Comparison of ENCODE assay signal across 9 cellular contexts in genomic region chr1:156319664-156320063, GRCh38. TPM values are rescaled to one million over a fixed set of nuclear protein-coding genes. Genes with fewer than 3 reads are reported as not detected.
DNase-seq lines count a peak whose midpoint lies in the region; ATAC-seq, FAIRE-seq and TF ChIP-seq lines count a peak whose summit lies in the region.
"Had no signal": no experiment of that assay in that cellular context is flagged by ENCODE, and none has a peak within 500 bp of the region (broad histone marks: within the 10 kb centered on the region; RNA-seq: fewer than 3 reads in every experiment).

No MANE protein-coding gene starts in this region.

- no peak overlapping the region for H2AFZ ChIP-seq in HepG2 (ENCODE audit: low read length)

- no peak overlapping the region for H3K4me2 ChIP-seq in HepG2 (ENCODE audit: low read depth, low read length)

- peaks cover 89% of the 10 kb centered on the region for H3K36me3 Mint-ChIP-seq in CD4-positive, alpha-beta T cell (ENCODE audit: low read depth)

- CTCF ChIA-PET in CD4-positive, alpha-beta T cell (lab: Charles Lee), result interaction anchor here (1.0 to 1.1 kb wide), 2 partner anchors 14 to 95 kb away, joined by 3 read pairs; no protein-coding TSS in a partner anchor
- CTCF ChIA-PET in HepG2 (lab: Yijun Ruan, JAX; ENCODE audit: low intra/inter-chr PET ratio, low total read pairs), result interaction anchor here (0.7 kb wide), 1 partner anchor 173 kb away, joined by 3 read pairs; no protein-coding TSS in a partner anchor

- H3K27ac Mint-ChIP-seq in CD4-positive, alpha-beta T cell, result no peak overlapping the region

- TF ChIP-seq RAD21 in HepG2 (CRISPR knock-in tag; IDR thresholded peaks at IDR 0.05), result no peak

- no peak overlapping the region for H3K4me3 Mint-ChIP-seq in CD4-positive, alpha-beta T cell

- no peak overlapping the region for H3K27ac ChIP-seq in CD4-positive, alpha-beta T cell (ENCODE audit: low read depth, low read length)
- H3K27ac ChIP-seq in adrenal gland, result no peak overlapping the region
- no peak overlapping the region for H3K27ac ChIP-seq in HepG2 (ENCODE audit: extremely low read length, insufficient read depth, low read length)

- POLR2A ChIA-PET in CD4-positive, alpha-beta T cell (lab: Charles Lee), result interaction anchor here (1.1 kb wide), 1 partner anchor 37 kb away, joined by 3 read pairs; the partner anchor contains the start of gene SMG5
- POLR2A ChIA-PET in HepG2 (lab: Yijun Ruan, JAX), result interaction anchor here (1.0 to 1.1 kb wide), 2 partner anchors 14 to 37 kb away, joined by 3 to 6 read pairs; partner anchors contain the start of gene SMG5

- no peaks in the 10 kb centered on the region for H3K9me3 ChIP-seq in CD4-positive, alpha-beta T cell (ENCODE audit: control insufficient read depth, low read length)
- H3K9me3 ChIP-seq in adrenal gland (replicated peaks in 1 of 3) (no peaks in the 10 kb centered on the region), HepG2 (ENCODE audit: low read length) (no peaks in the 10 kb centered on the region)

- H3K9ac ChIP-seq in HepG2 (ENCODE audit: insufficient read depth, low read depth, low read length), result no peak overlapping the region

- TF ChIP-seq POLR2A in adrenal gland (IDR thresholded peaks at IDR 0.05) (no peak), HepG2 (IDR thresholded peaks at IDR 0.05; ENCODE audit: insufficient read depth in 1 of 2, low read depth in 2 of 2, low read length in 2 of 2) (no peak), H54 (IDR thresholded peaks at IDR 0.05; ENCODE audit: low read depth, low read length) (no peak)

- H4K20me1 ChIP-seq in HepG2 (ENCODE audit: insufficient read depth, low read length), result peaks cover 4% of the 10 kb centered on the region; the same call in 1 of the 2 replicates

- H3K27me3 Mint-ChIP-seq in CD4-positive, alpha-beta T cell, result no peaks in the 10 kb centered on the region

- H3K4me1 Mint-ChIP-seq in CD4-positive, alpha-beta T cell (ENCODE audit: low read depth), result no peaks in the 10 kb centered on the region

- 56 to 75% (median 70%) methylated on average over 1 of the region's 1 CpG for WGBS in adrenal gland, 4 donors
- WGBS in HepG2 (ENCODE audit: low lambda C conversion rate), result 95% methylated on average over 1 of the region's 1 CpG

- H3K9me3 Mint-ChIP-seq in CD4-positive, alpha-beta T cell, result no peaks in the 10 kb centered on the region

- no peaks in the 10 kb centered on the region for H3K27me3 ChIP-seq in CD4-positive, alpha-beta T cell (ENCODE audit: control insufficient read depth, insufficient read depth, low read length)
- H3K27me3 ChIP-seq in adrenal gland (no peaks in the 10 kb centered on the region), HepG2 (ENCODE audit: control insufficient read depth in 1 of 2, insufficient read depth in 2 of 2, low read length in 2 of 2) (no peaks in the 10 kb centered on the region)

- BruUV-seq in HepG2 (replicated peaks; lab: Mats Ljungman, UMichigan), result no TSS peak

- no peaks in the 10 kb centered on the region for H3K4me1 ChIP-seq in adrenal gland (replicated peaks in 1 of 2)
- H3K4me1 ChIP-seq in HepG2 (ENCODE audit: insufficient read depth, low read length), result no peaks in the 10 kb centered on the region

- in situ Hi-C loops in HepG2 (cut with HindIII; ENCODE audit: extremely low pct_ligation_motif_present, low pct_unique_long_range_greater_than_20kb), result no loop called here

- peaks cover 0 to 99% of the 10 kb centered on the region in 2 donors for H3K36me3 ChIP-seq in adrenal gland (replicated peaks in 1 of 2)
- peaks cover 32 to 81% of the 10 kb centered on the region in 2 experiments for H3K36me3 ChIP-seq in HepG2 (replicated peaks in 1 of 2; ENCODE audit: control insufficient read depth in 1 of 2, insufficient read depth in 2 of 2, low read length in 2 of 2)

- TF ChIP-seq CTCF in CD4-positive, alpha-beta T cell (IDR thresholded peaks at IDR 0.05), result peak; percentile 56
- TF ChIP-seq CTCF in HFF-Myc (IDR thresholded peaks at IDR 0.05; ENCODE audit: low read depth, low read length, missing control alignments), result peak; percentile 48
- peak; percentile 26 to 61 (median 44) for TF ChIP-seq CTCF in adrenal gland (IDR thresholded peaks at IDR 0.05)
- TF ChIP-seq CTCF in HepG2 (CRISPR knock-in tag; IDR thresholded peaks at IDR 0.05), result peak; percentile 40; the same call in 1 of the 2 replicates

- no peak for TF ChIP-seq EP300 in HepG2 (IDR thresholded peaks at IDR 0.05; ENCODE audit: low read depth in 2 of 2, low read length in 2 of 2)
- no peak for TF ChIP-seq EP300 in HepG2 (CRISPR knock-in tag; IDR thresholded peaks at IDR 0.05; ENCODE audit: borderline replicate concordance)

- no peak for ATAC-seq in CD4-positive, alpha-beta T cell (ENCODE audit: poor library complexity)
- ATAC-seq in HepG2 (0 out of 3 replicates have a peak, but pooled peaks have one; percentile 30), GM19452 (IDR thresholded peaks at IDR 0.05; ENCODE audit: unreplicated experiment) (no peak)

- FAIRE-seq in HepG2 (lab: Jason Lieb, UNC) (no peak), H54 (lab: Jason Lieb, UNC) (no peak)
- FAIRE-seq: endometrium had no signal

- peaks cover 2% of the 10 kb centered on the region for H3K79me2 ChIP-seq in HepG2 (ENCODE audit: insufficient read depth, low read length)

- H3K4me3 ChIP-seq in HFF-Myc (replicated peaks; ENCODE audit: low read depth, low read length) (no peak overlapping the region), adrenal gland (no peak overlapping the region), HepG2 (replicated peaks in 1 of 3; ENCODE audit: insufficient read depth in 1 of 3, low read depth in 2 of 3, low read length in 3 of 3) (no peak overlapping the region)

- intact Hi-C loops in CD4-positive, alpha-beta T cell (cut with DNase I, micrococcal nuclease), result loop anchor here (1.0 to 5.0 kb wide), 3 partner anchors 173 to 227 kb away; no protein-coding TSS in a partner anchor
- intact Hi-C loops in adrenal gland (cut with DNase I) (loop anchor here in 1 of 2 donors (10.0 kb wide), 1 partner anchor 165 kb away; the partner anchor contains the start of gene SEMA4A), HepG2 (cut with micrococcal nuclease; ENCODE audit: unreplicated experiment) (no loop called here)

- DNase-seq in CD4-positive, alpha-beta T cell, result no peak
- no peak for DNase-seq in HFF-Myc (ENCODE audit: extremely low read depth, low read depth)
- peak in 1 of 7 donors; percentile 36 for DNase-seq in adrenal gland
- DNase-seq in HepG2 (ENCODE audit: low spot score), result peak; percentile 25
- DNase-seq in H54 (ENCODE audit: insufficient read length, low spot score), result no peak
- no peak for DNase-seq in activated T-cell treated with anti-CD3 and anti-CD28 coated beads, Interleukin-2, amount 50 U/mL, for 48 hours
- no peak for DNase-seq in NOMO-1 treated with DMSO at 0.1 percent for 48 hours (lab: John Stamatoyannopoulos, UW; ENCODE audit: unreplicated experiment)

RNA-seq across cellular contexts. Expression of gene CCT3, which starts 18.4 kb away (rescaled TPM):
- total RNA-seq in CD4-positive, alpha-beta T cell, result 10 to 100 TPM; 49.6 to 50.2 TPM
- 100 to 1,000 TPM; 165 to 327 (median 258) TPM for total RNA-seq in adrenal gland
- polyA plus RNA-seq in adrenal gland, result 100 to 1,000 TPM; 108 to 357 (median 189) TPM
- total RNA-seq in HepG2 (2016; rRNA removed; fragmentation: Illumina TruSeq; extraction: Trizol), result 615 and 870 TPM in 2 replicates
- 207 and 214 TPM in 2 replicates for total RNA-seq in HepG2 (2016; cell fraction: cytosol; rRNA removed; fragmentation: Illumina TruSeq; extraction: Trizol; ENCODE audit: low read depth)
- total RNA-seq in HepG2 (2016; cell fraction: insoluble cytoplasmic fraction; rRNA removed; fragmentation: Illumina TruSeq; extraction: Trizol), result 624 and 897 TPM in 2 replicates
- total RNA-seq in HepG2 (2016; cell fraction: membrane; rRNA removed; fragmentation: Illumina TruSeq; extraction: Trizol), result 301 and 320 TPM in 2 replicates
- total RNA-seq in HepG2 (2016; cell fraction: nucleus; rRNA removed; fragmentation: Illumina TruSeq; extraction: Trizol), result 255 and 260 TPM in 2 replicates
- polyA plus RNA-seq in HepG2 (2011; rRNA removed), result 301 and 319 TPM in 2 replicates
- 366 and 378 TPM in 2 replicates for polyA plus RNA-seq in HepG2 (2011; cell fraction: cytosol; rRNA removed)
- polyA plus RNA-seq in HepG2 (2011; cell fraction: nucleus; rRNA removed), result 96.9 and 114 TPM in 2 replicates
- 221 and 275 TPM in 2 replicates for polyA plus RNA-seq in HepG2 (2012)
- 103 and 105 TPM in 2 replicates for polyA plus RNA-seq in HepG2 (2016; cell fraction: cytosol; fragmentation: Illumina TruSeq; extraction: Trizol; ENCODE audit: low read depth)
- 652 and 701 TPM in 2 replicates for polyA plus RNA-seq in HepG2 (2016; cell fraction: insoluble cytoplasmic fraction; fragmentation: Illumina TruSeq; extraction: Trizol; ENCODE audit: low read depth)
- 159 and 175 TPM in 2 replicates for polyA plus RNA-seq in HepG2 (2016; cell fraction: membrane; fragmentation: Illumina TruSeq; extraction: Trizol; ENCODE audit: low read depth)
- 306 and 309 TPM in 2 replicates for polyA plus RNA-seq in HepG2 (2016; cell fraction: nucleus; fragmentation: Illumina TruSeq; extraction: Trizol; ENCODE audit: insufficient read depth, low read depth)
- polyA minus RNA-seq in HepG2 (2011; rRNA and poly(A)+ RNA removed; ENCODE audit: low replicate concordance), result 227 and 626 TPM in 2 replicates
- polyA minus RNA-seq in HepG2 (2011; cell fraction: cytosol; rRNA and poly(A)+ RNA removed), result 253 and 292 TPM in 2 replicates
- polyA minus RNA-seq in HepG2 (2011; cell fraction: nucleus; rRNA and poly(A)+ RNA removed), result 83.3 and 153 TPM in 2 replicates

RNA-seq across cellular contexts. Expression of gene TSACC, which starts 18.7 kb away (rescaled TPM):
- not detected for total RNA-seq in CD4-positive, alpha-beta T cell
- 1 to 10 TPM in 1 of 8 donors, under 1 TPM in 5, not detected in 2; 0.70 to 3.6 (median 0.80) TPM for total RNA-seq in adrenal gland
- polyA plus RNA-seq in adrenal gland, result 1 to 10 TPM in 2 of 3 donors, not detected in 1; 3.1 to 3.4 TPM
- 1.6 and 2.6 TPM in 2 replicates for total RNA-seq in HepG2 (2016; rRNA removed; fragmentation: Illumina TruSeq; extraction: Trizol)
- 3.1 and 3.2 TPM in 2 replicates for total RNA-seq in HepG2 (2016; cell fraction: cytosol; rRNA removed; fragmentation: Illumina TruSeq; extraction: Trizol; ENCODE audit: low read depth)
- total RNA-seq in HepG2 (2016; cell fraction: insoluble cytoplasmic fraction; rRNA removed; fragmentation: Illumina TruSeq; extraction: Trizol), result 1.7 and 2.4 TPM in 2 replicates
- 1.8 and 4.6 TPM in 2 replicates for total RNA-seq in HepG2 (2016; cell fraction: membrane; rRNA removed; fragmentation: Illumina TruSeq; extraction: Trizol)
- 1.3 and 1.8 TPM in 2 replicates for total RNA-seq in HepG2 (2016; cell fraction: nucleus; rRNA removed; fragmentation: Illumina TruSeq; extraction: Trizol)
- polyA plus RNA-seq in HepG2 (2011; rRNA removed), result 1.5 and 1.6 TPM in 2 replicates
- polyA plus RNA-seq in HepG2 (2011; cell fraction: cytosol; rRNA removed), result 2.1 and 3.4 TPM in 2 replicates
- polyA plus RNA-seq in HepG2 (2011; cell fraction: nucleus; rRNA removed), result 0.64 and 1.1 TPM in 2 replicates
- polyA plus RNA-seq in HepG2 (2012), result 1.0 and 1.6 TPM in 2 replicates
- 3.0 and 3.7 TPM in 2 replicates for polyA plus RNA-seq in HepG2 (2016; cell fraction: cytosol; fragmentation: Illumina TruSeq; extraction: Trizol; ENCODE audit: low read depth)
- polyA plus RNA-seq in HepG2 (2016; cell fraction: insoluble cytoplasmic fraction; fragmentation: Illumina TruSeq; extraction: Trizol; ENCODE audit: low read depth), result 2.9 and 3.8 TPM in 2 replicates
- polyA plus RNA-seq in HepG2 (2016; cell fraction: membrane; fragmentation: Illumina TruSeq; extraction: Trizol; ENCODE audit: low read depth), result 3.6 and 4.2 TPM in 2 replicates
- 1.3 TPM in 1 of 2 replicates, not detected in the other for polyA plus RNA-seq in HepG2 (2016; cell fraction: nucleus; fragmentation: Illumina TruSeq; extraction: Trizol; ENCODE audit: insufficient read depth, low read depth)
- polyA minus RNA-seq in HepG2 (2011; rRNA and poly(A)+ RNA removed; ENCODE audit: low replicate concordance), result 0.88 and 2.1 TPM in 2 replicates
- polyA minus RNA-seq in HepG2 (2011; cell fraction: cytosol; rRNA and poly(A)+ RNA removed), result not detected in 2 replicates
- polyA minus RNA-seq in HepG2 (2011; cell fraction: nucleus; rRNA and poly(A)+ RNA removed), result 1.3 TPM in 1 of 2 replicates, not detected in the other

RNA-seq across cellular contexts. Expression of gene VHLL, which starts 20.6 kb away (rescaled TPM):
- total RNA-seq in CD4-positive, alpha-beta T cell, result not detected
- total RNA-seq in adrenal gland (under 1 TPM in 1 of 8 donors, not detected in 7; 0.39 TPM), HepG2 (2016; rRNA removed; fragmentation: Illumina TruSeq; extraction: Trizol) (0.24 TPM in 1 of 2 replicates, not detected in the other)
- polyA plus RNA-seq in adrenal gland (under 1 TPM in 1 of 3 donors, not detected in 2; 0.72 TPM), HepG2 (2011; rRNA removed) (not detected in 2 replicates)
- not detected in 2 replicates for total RNA-seq in HepG2 (2016; cell fraction: cytosol; rRNA removed; fragmentation: Illumina TruSeq; extraction: Trizol; ENCODE audit: low read depth)
- not detected in 2 replicates for total RNA-seq in HepG2 (2016; cell fraction: insoluble cytoplasmic fraction; rRNA removed; fragmentation: Illumina TruSeq; extraction: Trizol)
- total RNA-seq in HepG2 (2016; cell fraction: membrane; rRNA removed; fragmentation: Illumina TruSeq; extraction: Trizol), result not detected in 2 replicates
- total RNA-seq in HepG2 (2016; cell fraction: nucleus; rRNA removed; fragmentation: Illumina TruSeq; extraction: Trizol), result not detected in 2 replicates
- not detected in 2 replicates for polyA plus RNA-seq in HepG2 (2011; cell fraction: cytosol; rRNA removed)
- polyA plus RNA-seq in HepG2 (2011; cell fraction: nucleus; rRNA removed), result 0.50 TPM in 1 of 2 replicates, not detected in the other
- polyA plus RNA-seq in HepG2 (2012), result not detected in 2 replicates
- polyA plus RNA-seq in HepG2 (2016; cell fraction: cytosol; fragmentation: Illumina TruSeq; extraction: Trizol; ENCODE audit: low read depth), result not detected in 2 replicates
- polyA plus RNA-seq in HepG2 (2016; cell fraction: insoluble cytoplasmic fraction; fragmentation: Illumina TruSeq; extraction: Trizol; ENCODE audit: low read depth), result not detected in 2 replicates
- polyA plus RNA-seq in HepG2 (2016; cell fraction: membrane; fragmentation: Illumina TruSeq; extraction: Trizol; ENCODE audit: low read depth), result not detected in 2 replicates
- polyA plus RNA-seq in HepG2 (2016; cell fraction: nucleus; fragmentation: Illumina TruSeq; extraction: Trizol; ENCODE audit: insufficient read depth, low read depth), result not detected in 2 replicates
- 3.2 TPM in 1 of 2 replicates, not detected in the other for polyA minus RNA-seq in HepG2 (2011; rRNA and poly(A)+ RNA removed; ENCODE audit: low replicate concordance)
- polyA minus RNA-seq in HepG2 (2011; cell fraction: cytosol; rRNA and poly(A)+ RNA removed), result not detected in 2 replicates
- 1.6 TPM in 1 of 2 replicates, not detected in the other for polyA minus RNA-seq in HepG2 (2011; cell fraction: nucleus; rRNA and poly(A)+ RNA removed)

RNA-seq across cellular contexts. Expression of gene GLMP, which starts 24.2 kb away (rescaled TPM):
- 10 to 100 TPM; 12.3 to 16.1 TPM for total RNA-seq in CD4-positive, alpha-beta T cell
- total RNA-seq in adrenal gland, result 100 to 1,000 TPM in 7 of 8 donors, 10 to 100 TPM in 1; 64.2 to 209 (median 164) TPM
- 100 to 1,000 TPM in 1 of 3 donors, 10 to 100 TPM in 2; 49.8 to 134 (median 97.8) TPM for polyA plus RNA-seq in adrenal gland
- 39.1 and 75.8 TPM in 2 replicates for total RNA-seq in HepG2 (2016; rRNA removed; fragmentation: Illumina TruSeq; extraction: Trizol)
- total RNA-seq in HepG2 (2016; cell fraction: cytosol; rRNA removed; fragmentation: Illumina TruSeq; extraction: Trizol; ENCODE audit: low read depth), result 34.4 and 37.4 TPM in 2 replicates
- total RNA-seq in HepG2 (2016; cell fraction: insoluble cytoplasmic fraction; rRNA removed; fragmentation: Illumina TruSeq; extraction: Trizol), result 35.7 and 69.6 TPM in 2 replicates
- 57.3 and 67.6 TPM in 2 replicates for total RNA-seq in HepG2 (2016; cell fraction: membrane; rRNA removed; fragmentation: Illumina TruSeq; extraction: Trizol)
- 62.3 and 73.9 TPM in 2 replicates for total RNA-seq in HepG2 (2016; cell fraction: nucleus; rRNA removed; fragmentation: Illumina TruSeq; extraction: Trizol)
- 41.4 and 44.6 TPM in 2 replicates for polyA plus RNA-seq in HepG2 (2011; rRNA removed)
- polyA plus RNA-seq in HepG2 (2011; cell fraction: cytosol; rRNA removed), result 38.5 and 52.1 TPM in 2 replicates
- polyA plus RNA-seq in HepG2 (2011; cell fraction: nucleus; rRNA removed), result 27.1 and 28.7 TPM in 2 replicates
- polyA plus RNA-seq in HepG2 (2012), result 36.7 and 48.6 TPM in 2 replicates
- polyA plus RNA-seq in HepG2 (2016; cell fraction: cytosol; fragmentation: Illumina TruSeq; extraction: Trizol; ENCODE audit: low read depth), result 39.0 and 42.6 TPM in 2 replicates
- polyA plus RNA-seq in HepG2 (2016; cell fraction: insoluble cytoplasmic fraction; fragmentation: Illumina TruSeq; extraction: Trizol; ENCODE audit: low read depth), result 35.3 and 40.7 TPM in 2 replicates
- 59.5 and 62.9 TPM in 2 replicates for polyA plus RNA-seq in HepG2 (2016; cell fraction: membrane; fragmentation: Illumina TruSeq; extraction: Trizol; ENCODE audit: low read depth)
- 102 and 103 TPM in 2 replicates for polyA plus RNA-seq in HepG2 (2016; cell fraction: nucleus; fragmentation: Illumina TruSeq; extraction: Trizol; ENCODE audit: insufficient read depth, low read depth)
- 31.1 and 42.5 TPM in 2 replicates for polyA minus RNA-seq in HepG2 (2011; rRNA and poly(A)+ RNA removed; ENCODE audit: low replicate concordance)
- 12.0 and 17.1 TPM in 2 replicates for polyA minus RNA-seq in HepG2 (2011; cell fraction: cytosol; rRNA and poly(A)+ RNA removed)
- 14.3 and 17.9 TPM in 2 replicates for polyA minus RNA-seq in HepG2 (2011; cell fraction: nucleus; rRNA and poly(A)+ RNA removed)

RNA-seq across cellular contexts. Expression of gene TMEM79, which starts 35.5 kb away (rescaled TPM):
- total RNA-seq in CD4-positive, alpha-beta T cell, result 1 to 10 TPM; 1.0 to 1.7 TPM
- 1 to 10 TPM; 1.0 to 6.3 (median 3.1) TPM for total RNA-seq in adrenal gland
- 1 to 10 TPM; 1.7 to 6.1 (median 4.4) TPM for polyA plus RNA-seq in adrenal gland
- 1.0 and 1.9 TPM in 2 replicates for total RNA-seq in HepG2 (2016; rRNA removed; fragmentation: Illumina TruSeq; extraction: Trizol)
- 1.1 and 1.5 TPM in 2 replicates for total RNA-seq in HepG2 (2016; cell fraction: cytosol; rRNA removed; fragmentation: Illumina TruSeq; extraction: Trizol; ENCODE audit: low read depth)
- total RNA-seq in HepG2 (2016; cell fraction: insoluble cytoplasmic fraction; rRNA removed; fragmentation: Illumina TruSeq; extraction: Trizol), result 0.64 and 1.5 TPM in 2 replicates
- 1.1 and 1.3 TPM in 2 replicates for total RNA-seq in HepG2 (2016; cell fraction: membrane; rRNA removed; fragmentation: Illumina TruSeq; extraction: Trizol)
- total RNA-seq in HepG2 (2016; cell fraction: nucleus; rRNA removed; fragmentation: Illumina TruSeq; extraction: Trizol), result 2.0 and 2.1 TPM in 2 replicates
- polyA plus RNA-seq in HepG2 (2011; rRNA removed), result 0.99 and 1.2 TPM in 2 replicates
- polyA plus RNA-seq in HepG2 (2011; cell fraction: cytosol; rRNA removed), result 0.76 and 0.85 TPM in 2 replicates
- polyA plus RNA-seq in HepG2 (2011; cell fraction: nucleus; rRNA removed), result 5.2 and 5.4 TPM in 2 replicates
- 1.4 and 1.9 TPM in 2 replicates for polyA plus RNA-seq in HepG2 (2012)
- polyA plus RNA-seq in HepG2 (2016; cell fraction: cytosol; fragmentation: Illumina TruSeq; extraction: Trizol; ENCODE audit: low read depth), result 0.53 and 0.85 TPM in 2 replicates
- polyA plus RNA-seq in HepG2 (2016; cell fraction: insoluble cytoplasmic fraction; fragmentation: Illumina TruSeq; extraction: Trizol; ENCODE audit: low read depth), result 1.1 and 1.6 TPM in 2 replicates
- 1.3 and 1.7 TPM in 2 replicates for polyA plus RNA-seq in HepG2 (2016; cell fraction: membrane; fragmentation: Illumina TruSeq; extraction: Trizol; ENCODE audit: low read depth)
- polyA plus RNA-seq in HepG2 (2016; cell fraction: nucleus; fragmentation: Illumina TruSeq; extraction: Trizol; ENCODE audit: insufficient read depth, low read depth), result 5.3 and 6.9 TPM in 2 replicates
- polyA minus RNA-seq in HepG2 (2011; rRNA and poly(A)+ RNA removed; ENCODE audit: low replicate concordance), result 2.6 and 8.0 TPM in 2 replicates
- polyA minus RNA-seq in HepG2 (2011; cell fraction: cytosol; rRNA and poly(A)+ RNA removed), result 0.40 and 0.44 TPM in 2 replicates
- 3.3 and 5.2 TPM in 2 replicates for polyA minus RNA-seq in HepG2 (2011; cell fraction: nucleus; rRNA and poly(A)+ RNA removed)
